In genomic region chrX:10508891-10509290, GRCh38 we compare ENCODE assay signal across 23 cellular contexts.
DNase-seq lines count a peak whose midpoint lies in the region; ATAC-seq and TF ChIP-seq lines count a peak whose summit lies in the region.
"Had no signal": no experiment of that assay in that cellular context is flagged by ENCODE, and none has a peak within 500 bp of the region (broad histone marks: within the 10 kb centered on the region; RNA-seq: fewer than 3 reads in every experiment).

No MANE protein-coding gene starts in this region.

- H3K36me3 Mint-ChIP-seq in HFFc6 (ENCODE audit: low read depth) (peaks cover 5% of the 10 kb centered on the region), WTC11 (peaks cover 6% of the 10 kb centered on the region; the same call in 1 of the 2 replicates), neural progenitor cell (peaks cover 29% of the 10 kb centered on the region)
- H3K36me3 Mint-ChIP-seq: IgD-negative memory B cell had no signal

- CTCF ChIA-PET in WTC11 (lab: Charles Lee) = interaction anchor here (1.0 to 1.6 kb wide), 4 partner anchors 9 to 319 kb away, joined by 3 to 6 read pairs (median 3); no protein-coding TSS in a partner anchor

- H3K27me3 ChIP-seq in iPS-18a (ENCODE audit: control insufficient read depth, insufficient read depth, low read length) = no peaks in the 10 kb centered on the region
- H3K27me3 ChIP-seq in neural progenitor cell = peaks cover 19% of the 10 kb centered on the region

- H2AFZ ChIP-seq in neural progenitor cell (replicated peaks) = no peak overlapping the region

- H3K9ac ChIP-seq in iPS-18a (ENCODE audit: low read length) (peak overlapping the region; percentile 24), neural progenitor cell (no peak overlapping the region)
- H3K9ac ChIP-seq: BLaER1 treated with 17β-estradiol and CSF1 and Interleukin-3, amounts not matched to agents 10 nM and 100 nM; KMS-11 had no signal

- peaks cover 32% of the 10 kb centered on the region for H4K20me1 ChIP-seq in neural progenitor cell (ENCODE audit: low read depth)
- H4K20me1 ChIP-seq: BLaER1 treated with 17β-estradiol and CSF1 and Interleukin-3, amounts not matched to agents 10 nM and 100 nM had no signal

- no peaks in the 10 kb centered on the region for H3K9me3 Mint-ChIP-seq in HFFc6
- H3K9me3 Mint-ChIP-seq in WTC11 = no peaks in the 10 kb centered on the region
- H3K9me3 Mint-ChIP-seq in neural progenitor cell = no peaks in the 10 kb centered on the region
- H3K9me3 Mint-ChIP-seq: CD4-positive, alpha-beta T cell had no signal

- H3K79me2 ChIP-seq in neural progenitor cell (ENCODE audit: low read depth) = no peaks in the 10 kb centered on the region

- DNase-seq in HFFc6 (no peak), WTC11 (ENCODE audit: low spot score) (no peak), neural progenitor cell (ENCODE audit: low spot score) (peak; percentile 24), NCI-H2107 treated with DMSO at 0.1 percent for 48 hours (lab: John Stamatoyannopoulos, UW; ENCODE audit: unreplicated experiment) (no peak)
- DNase-seq: AML-193; CD4-positive, alpha-beta T cell; COR-L47; DMS53; MM.1S; NCI-H2029 treated with DMSO at 0.1 percent for 48 hours; NCI-H2227 treated with DMSO at 0.1 percent for 48 hours; SHP77; T-helper 1 cell had no signal

- peak overlapping the region; percentile 74 for H3K27ac ChIP-seq in iPS-18a (ENCODE audit: low read length)
- no peak overlapping the region for H3K27ac ChIP-seq in neural progenitor cell
- H3K27ac ChIP-seq: BLaER1 treated with 17β-estradiol and CSF1 and Interleukin-3, amounts not matched to agents 10 nM and 100 nM; KMS-11; RWPE1 had no signal

- H3K4me1 ChIP-seq in iPS-18a (ENCODE audit: control insufficient read depth, low read depth, low read length) (peaks cover 51% of the 10 kb centered on the region), neural progenitor cell (peaks cover 11% of the 10 kb centered on the region)

- H3K4me1 Mint-ChIP-seq in HFFc6 (ENCODE audit: low read depth) = peaks cover 34% of the 10 kb centered on the region
- H3K4me1 Mint-ChIP-seq in WTC11 = peaks cover 63% of the 10 kb centered on the region
- H3K4me1 Mint-ChIP-seq in neural progenitor cell = peaks cover 22% of the 10 kb centered on the region
- H3K4me1 Mint-ChIP-seq: IgD-negative memory B cell had no signal

- no peaks in the 10 kb centered on the region for H3K27me3 Mint-ChIP-seq in HFFc6 (ENCODE audit: insufficient read depth)
- no peaks in the 10 kb centered on the region for H3K27me3 Mint-ChIP-seq in WTC11 (ENCODE audit: low read depth)
- H3K27me3 Mint-ChIP-seq in neural progenitor cell (ENCODE audit: insufficient read depth, low read depth) = no peaks in the 10 kb centered on the region
- H3K27me3 Mint-ChIP-seq: CD4-positive, alpha-beta T cell had no signal

- H3K27ac Mint-ChIP-seq in HFFc6 (peak overlapping the region; percentile 15), WTC11 (peak overlapping the region; percentile 87), neural progenitor cell (peak overlapping the region; percentile 22)
- H3K27ac Mint-ChIP-seq: CD4-positive, alpha-beta T cell; IgD-negative memory B cell had no signal

- H3K9me3 ChIP-seq in iPS-18a (ENCODE audit: control insufficient read depth, low read depth, low read length) (no peaks in the 10 kb centered on the region), neural progenitor cell (ENCODE audit: low read depth) (peaks cover 4% of the 10 kb centered on the region)
- H3K9me3 ChIP-seq: A549 had no signal

- H3K4me3 Mint-ChIP-seq in HFFc6 = no peak overlapping the region
- H3K4me3 Mint-ChIP-seq in WTC11 = peak overlapping the region; percentile 26
- no peak overlapping the region for H3K4me3 Mint-ChIP-seq in neural progenitor cell
- H3K4me3 Mint-ChIP-seq: CD4-positive, alpha-beta T cell; IgD-negative memory B cell had no signal

- peak; percentile 92 for ATAC-seq in WTC11
- no peak for ATAC-seq in GM18873 (IDR thresholded peaks at IDR 0.05; ENCODE audit: low FRiP score, unreplicated experiment)
- ATAC-seq in HG03469 (IDR thresholded peaks at IDR 0.05; ENCODE audit: unreplicated experiment) = no peak
- ATAC-seq: HCT116, Panc1 had no signal

- POLR2A ChIA-PET in WTC11 (lab: Charles Lee) = no interaction called here

- H3F3A ChIP-seq in neural progenitor cell (ENCODE audit: low read depth) = peaks cover 9% of the 10 kb centered on the region

- no peak for TF ChIP-seq CTCF in HFFc6 (IDR thresholded peaks at IDR 0.05)
- no peak for TF ChIP-seq CTCF in WTC11 (IDR thresholded peaks at IDR 0.05)
- TF ChIP-seq CTCF in neural progenitor cell (IDR thresholded peaks at IDR 0.05) = no peak

- H3K36me3 ChIP-seq in iPS-18a (ENCODE audit: control insufficient read depth, low read depth, low read length) (no peaks in the 10 kb centered on the region), neural progenitor cell (no peaks in the 10 kb centered on the region)
- H3K36me3 ChIP-seq: BLaER1 treated with 17β-estradiol and CSF1 and Interleukin-3, amounts not matched to agents 10 nM and 100 nM had no signal

- H3K4me3 ChIP-seq in iPS-18a (ENCODE audit: low read length) (peak overlapping the region; percentile 35), neural progenitor cell (no peak overlapping the region)
- H3K4me3 ChIP-seq: A549; BLaER1 treated with 17β-estradiol and CSF1 and Interleukin-3, amounts not matched to agents 10 nM and 100 nM had no signal

- H3K4me2 ChIP-seq in neural progenitor cell = peak overlapping the region; percentile 49
- H3K4me2 ChIP-seq: A549, KMS-11 had no signal

TF ChIP-seq in WTC11, 78 proteins besides CTCF, POLR2A, EP300 and RAD21:
- TF ChIP-seq, protein P1, sequence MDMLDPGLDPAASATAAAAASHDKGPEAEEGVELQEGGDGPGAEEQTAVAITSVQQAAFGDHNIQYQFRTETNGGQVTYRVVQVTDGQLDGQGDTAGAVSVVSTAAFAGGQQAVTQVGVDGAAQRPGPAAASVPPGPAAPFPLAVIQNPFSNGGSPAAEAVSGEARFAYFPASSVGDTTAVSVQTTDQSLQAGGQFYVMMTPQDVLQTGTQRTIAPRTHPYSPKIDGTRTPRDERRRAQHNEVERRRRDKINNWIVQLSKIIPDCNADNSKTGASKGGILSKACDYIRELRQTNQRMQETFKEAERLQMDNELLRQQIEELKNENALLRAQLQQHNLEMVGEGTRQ (CRISPR knock-in tag; IDR thresholded peaks at IDR 0.05) = no peak
- TF ChIP-seq ETV6 (CRISPR knock-in tag; IDR thresholded peaks at IDR 0.05) (0 out of 2 replicates have a peak, but pooled peaks have one; percentile 12), IRF1 (CRISPR knock-in tag; IDR thresholded peaks at IDR 0.05) (no peak)

Comparison
In these comparisons a context has a peak if more than half of its experiments do, and no peak if none do; other contexts are left out.
1. H3K27ac Mint-ChIP-seq: peak in every context shown above with its lines; median percentile 87 in WTC11; 22 in neural progenitor cell; 15 in HFFc6.